ENCODE assay signal across 20 cellular contexts in genomic region chr1:156483397-156483796, GRCh38. TPM values are rescaled to one million over a fixed set of nuclear protein-coding genes. Genes with fewer than 3 reads are reported as not detected.
DNase-seq lines count a peak whose midpoint lies in the region; ATAC-seq and TF ChIP-seq lines count a peak whose summit lies in the region.
"Had no signal": no experiment of that assay in that cellular context is flagged by ENCODE, and none has a peak within 500 bp of the region (broad histone marks: within the 10 kb centered on the region; RNA-seq: fewer than 3 reads in every experiment).

No MANE protein-coding gene starts in this region.

- peak overlapping the region; percentile 5; the same call in 1 of the 2 replicates for H3K4me2 ChIP-seq in KMS-11
- H3K4me2 ChIP-seq: A549, PC-9 had no signal

- TF ChIP-seq CTCF in KMS-11 (conservative IDR thresholded peaks at IDR 0.05; ENCODE audit: low read depth, low read length), result no peak

- no peak overlapping the region for H2AFZ ChIP-seq in KMS-11 (ENCODE audit: low read depth)
- H2AFZ ChIP-seq: PC-9 had no signal

- H3K79me2 ChIP-seq in KMS-11 (ENCODE audit: insufficient read depth, low read depth), result peaks cover 64% of the 10 kb centered on the region

- POLR2A ChIA-PET in activated CD4-positive, alpha-beta memory T cell treated with anti-CD3 and anti-CD28 coated beads for 36 hours (lab: Charles Lee), result interaction anchor here (1.1 to 1.9 kb wide), 3 partner anchors 16 to 23 kb away, joined by 3 to 8 read pairs (median 5); partner anchors contain the start of gene MEF2D
- POLR2A ChIA-PET in activated CD4-positive, alpha-beta memory T cell treated with anti-CD3 and anti-CD28 coated beads, Interleukin-2, amount 10 ng/mL, durations not matched to agents 7 days and 5 days (lab: Charles Lee), result interaction anchor here (1.5 to 13.8 kb wide), 3 partner anchors 8 to 26 kb away, joined by 4 to 286 read pairs (median 5); partner anchors contain the start of gene MEF2D

- H3K36me3 ChIP-seq in KMS-11 (ENCODE audit: insufficient read depth), result peaks cover 38% of the 10 kb centered on the region; the same call in 1 of the 2 replicates

- no peaks in the 10 kb centered on the region for H3K27me3 ChIP-seq in KMS-11 (ENCODE audit: insufficient read depth, low read depth)
- H3K27me3 ChIP-seq: MG63, testis had no signal

- H3K9ac ChIP-seq in KMS-11, result no peak overlapping the region

- H3K4me3 Mint-ChIP-seq in activated CD4-positive, alpha-beta memory T cell treated with anti-CD3 and anti-CD28 coated beads for 36 hours, result no peak overlapping the region
- H3K4me3 Mint-ChIP-seq in activated CD4-positive, alpha-beta memory T cell treated with anti-CD3 and anti-CD28 coated beads, Interleukin-2, amount 10 ng/mL, durations not matched to agents 7 days and 5 days, result no peak overlapping the region
- no peak overlapping the region for H3K4me3 Mint-ChIP-seq in stimulated activated effector memory CD8-positive, alpha-beta T cell treated with anti-CD3 and anti-CD28 coated beads, Interleukin-12 subunit alpha, Interleukin-12 subunit beta, amount 100 ng/mL, for 72 hours
- H3K4me3 Mint-ChIP-seq: activated naive CD8-positive, alpha-beta T cell treated with anti-CD3 and anti-CD28 coated beads, Interleukin-2, amount 10 ng/mL, durations not matched to agents 7 days and 5 days had no signal

- H3K4me3 ChIP-seq in KMS-11 (IDR thresholded peaks at IDR 0.05; ENCODE audit: insufficient read depth, low read depth, low read length), result no peak overlapping the region
- H3K4me3 ChIP-seq: A549, HAP-1, MG63, PC-9, testis had no signal

- no peak for DNase-seq in activated CD4-positive, alpha-beta memory T cell treated with anti-CD3 and anti-CD28 coated beads for 36 hours
- DNase-seq in activated CD4-positive, alpha-beta memory T cell treated with anti-CD3 and anti-CD28 coated beads, Interleukin-2, amount 10 ng/mL, durations not matched to agents 7 days and 5 days, result no peak
- no peak for DNase-seq in stimulated activated effector memory CD8-positive, alpha-beta T cell treated with anti-CD3 and anti-CD28 coated beads, Interleukin-12 subunit alpha, Interleukin-12 subunit beta, amount 100 ng/mL, for 72 hours (ENCODE audit: low spot score in 2 of 2)
- DNase-seq in DMS 273 treated with DMSO at 0.1 percent for 48 hours (lab: John Stamatoyannopoulos, UW) (no peak), NCI-H2196 (lab: John Stamatoyannopoulos, UW; ENCODE audit: unreplicated experiment) (no peak), activated gamma-delta T cell (lab: John Stamatoyannopoulos, UW) (no peak)
- DNase-seq: activated naive CD8-positive, alpha-beta T cell treated with anti-CD3 and anti-CD28 coated beads, Interleukin-2, amount 10 ng/mL, durations not matched to agents 7 days and 5 days; central memory CD4-positive, alpha-beta T cell; mammary epithelial cell; MG63; NCI-H2029 treated with DMSO at 0.1 percent for 48 hours; NCI-H510A treated with DMSO at 0.1 percent for 48 hours; retina; testis; WERI-Rb-1 had no signal

- no peaks in the 10 kb centered on the region for H3K9me3 Mint-ChIP-seq in activated CD4-positive, alpha-beta memory T cell treated with anti-CD3 and anti-CD28 coated beads for 36 hours
- no peaks in the 10 kb centered on the region for H3K9me3 Mint-ChIP-seq in activated CD4-positive, alpha-beta memory T cell treated with anti-CD3 and anti-CD28 coated beads, Interleukin-2, amount 10 ng/mL, durations not matched to agents 7 days and 5 days
- no peaks in the 10 kb centered on the region for H3K9me3 Mint-ChIP-seq in stimulated activated effector memory CD8-positive, alpha-beta T cell treated with anti-CD3 and anti-CD28 coated beads, Interleukin-12 subunit alpha, Interleukin-12 subunit beta, amount 100 ng/mL, for 72 hours
- H3K9me3 Mint-ChIP-seq: activated naive CD8-positive, alpha-beta T cell treated with anti-CD3 and anti-CD28 coated beads, Interleukin-2, amount 10 ng/mL, durations not matched to agents 7 days and 5 days had no signal

- H3K36me3 Mint-ChIP-seq in activated CD4-positive, alpha-beta memory T cell treated with anti-CD3 and anti-CD28 coated beads for 36 hours, result peaks cover 38% of the 10 kb centered on the region
- H3K36me3 Mint-ChIP-seq in activated CD4-positive, alpha-beta memory T cell treated with anti-CD3 and anti-CD28 coated beads, Interleukin-2, amount 10 ng/mL, durations not matched to agents 7 days and 5 days (ENCODE audit: low read depth), result peaks cover 54% of the 10 kb centered on the region
- peaks cover 68% of the 10 kb centered on the region for H3K36me3 Mint-ChIP-seq in stimulated activated effector memory CD8-positive, alpha-beta T cell treated with anti-CD3 and anti-CD28 coated beads, Interleukin-12 subunit alpha, Interleukin-12 subunit beta, amount 100 ng/mL, for 72 hours

- H3K27ac Mint-ChIP-seq in activated CD4-positive, alpha-beta memory T cell treated with anti-CD3 and anti-CD28 coated beads for 36 hours, result peak overlapping the region; percentile 9
- no peak overlapping the region for H3K27ac Mint-ChIP-seq in activated CD4-positive, alpha-beta memory T cell treated with anti-CD3 and anti-CD28 coated beads, Interleukin-2, amount 10 ng/mL, durations not matched to agents 7 days and 5 days
- peak overlapping the region; percentile 99 for H3K27ac Mint-ChIP-seq in stimulated activated effector memory CD8-positive, alpha-beta T cell treated with anti-CD3 and anti-CD28 coated beads, Interleukin-12 subunit alpha, Interleukin-12 subunit beta, amount 100 ng/mL, for 72 hours
- H3K27ac Mint-ChIP-seq: activated naive CD8-positive, alpha-beta T cell treated with anti-CD3 and anti-CD28 coated beads, Interleukin-2, amount 10 ng/mL, durations not matched to agents 7 days and 5 days had no signal

- intact Hi-C loops in activated CD4-positive, alpha-beta memory T cell treated with anti-CD3 and anti-CD28 coated beads for 36 hours (cut with micrococcal nuclease), result no loop called here

- peaks cover 82% of the 10 kb centered on the region for H3K4me1 ChIP-seq in KMS-11 (ENCODE audit: low read depth, poor library complexity, severe bottlenecking)
- H3K4me1 ChIP-seq: HAP-1 had no signal

- H3K27me3 Mint-ChIP-seq in activated CD4-positive, alpha-beta memory T cell treated with anti-CD3 and anti-CD28 coated beads for 36 hours, result no peaks in the 10 kb centered on the region
- no peaks in the 10 kb centered on the region for H3K27me3 Mint-ChIP-seq in activated CD4-positive, alpha-beta memory T cell treated with anti-CD3 and anti-CD28 coated beads, Interleukin-2, amount 10 ng/mL, durations not matched to agents 7 days and 5 days
- H3K27me3 Mint-ChIP-seq: activated naive CD8-positive, alpha-beta T cell treated with anti-CD3 and anti-CD28 coated beads, Interleukin-2, amount 10 ng/mL, durations not matched to agents 7 days and 5 days had no signal

- no peak for ATAC-seq in stimulated activated effector memory CD8-positive, alpha-beta T cell treated with anti-CD3 and anti-CD28 coated beads, Interleukin-12 subunit alpha, Interleukin-12 subunit beta, amount 100 ng/mL, for 72 hours

- H3K4me1 Mint-ChIP-seq in activated CD4-positive, alpha-beta memory T cell treated with anti-CD3 and anti-CD28 coated beads for 36 hours (ENCODE audit: low read depth), result peaks cover 72% of the 10 kb centered on the region
- H3K4me1 Mint-ChIP-seq in activated CD4-positive, alpha-beta memory T cell treated with anti-CD3 and anti-CD28 coated beads, Interleukin-2, amount 10 ng/mL, durations not matched to agents 7 days and 5 days, result peaks cover 54% of the 10 kb centered on the region
- peaks cover 88% of the 10 kb centered on the region for H3K4me1 Mint-ChIP-seq in stimulated activated effector memory CD8-positive, alpha-beta T cell treated with anti-CD3 and anti-CD28 coated beads, Interleukin-12 subunit alpha, Interleukin-12 subunit beta, amount 100 ng/mL, for 72 hours

- H4K20me1 ChIP-seq in KMS-11 (ENCODE audit: insufficient read depth), result peaks cover 39% of the 10 kb centered on the region

- H3K27ac ChIP-seq in KMS-11, result peak overlapping the region; percentile 10; the same call in 1 of the 2 replicates
- peak overlapping the region; percentile 29 for H3K27ac ChIP-seq in cingulate gyrus (ENCODE audit: low read depth, low read length)
- H3K27ac ChIP-seq: A549, PC-9, testis, WERI-Rb-1 had no signal

- CTCF ChIA-PET in activated CD4-positive, alpha-beta memory T cell treated with anti-CD3 and anti-CD28 coated beads for 36 hours (lab: Charles Lee), result interaction anchor here (1.5 to 5.8 kb wide), 3 partner anchors 17 to 98 kb away, joined by 5 to 180 read pairs (median 13); partner anchors contain the start of gene MEF2D
- CTCF ChIA-PET in activated CD4-positive, alpha-beta memory T cell treated with anti-CD3 and anti-CD28 coated beads, Interleukin-2, amount 10 ng/mL, durations not matched to agents 7 days and 5 days (lab: Charles Lee), result interaction anchor here (1.3 to 3.4 kb wide), 3 partner anchors 15 to 42 kb away, joined by 4 to 18 read pairs (median 6); partner anchors contain the start of gene MEF2D

RNA-seq across cellular contexts. Expression of gene MEF2D, which starts 17.2 kb away (rescaled TPM):
- total RNA-seq in activated CD4-positive, alpha-beta memory T cell treated with anti-CD3 and anti-CD28 coated beads for 36 hours, result 10 to 100 TPM; 35.9 to 39.7 TPM
- 10 to 100 TPM; 49.5 to 52.1 TPM for total RNA-seq in activated CD4-positive, alpha-beta memory T cell treated with anti-CD3 and anti-CD28 coated beads, Interleukin-2, amount 10 ng/mL, durations not matched to agents 7 days and 5 days
